1 cellular context compared by ENCODE assay signal in the genomic region with DNA sequence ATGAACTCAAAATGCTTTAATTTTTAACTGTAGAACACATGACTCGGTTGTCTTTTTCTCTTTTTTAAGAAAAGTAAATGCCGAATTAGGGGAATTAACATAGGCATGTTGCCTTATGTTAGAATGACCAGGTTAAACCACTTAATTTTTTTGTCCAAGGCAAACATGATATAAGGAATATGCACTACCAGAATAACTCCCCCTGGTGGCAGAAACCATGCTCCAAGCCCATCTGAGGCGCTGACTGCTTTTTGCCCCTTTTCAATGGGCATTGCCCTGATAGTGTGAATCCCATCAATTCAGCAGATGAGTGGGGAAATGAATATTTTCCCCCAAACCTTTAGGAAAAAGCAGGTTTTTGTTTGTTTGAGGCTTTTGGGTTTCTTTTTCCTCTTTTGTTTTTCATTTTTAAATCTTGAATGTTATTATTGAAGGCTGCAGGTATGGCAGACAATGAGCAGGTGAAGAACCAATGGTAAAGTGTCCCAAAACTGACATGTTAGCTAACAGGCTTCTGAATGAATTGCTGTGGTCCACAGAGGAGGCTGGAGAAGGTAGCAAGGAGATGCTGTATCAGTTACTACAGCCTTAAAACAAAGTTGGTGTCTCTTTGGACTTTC.
TF ChIP-seq lines count a peak whose summit lies in the region.

No MANE protein-coding gene starts in this region.

TF ChIP-seq in GM23338, 12 proteins besides CTCF, POLR2A, EP300 and RAD21 (continued from another document):
- TF ChIP-seq, protein P1, sequence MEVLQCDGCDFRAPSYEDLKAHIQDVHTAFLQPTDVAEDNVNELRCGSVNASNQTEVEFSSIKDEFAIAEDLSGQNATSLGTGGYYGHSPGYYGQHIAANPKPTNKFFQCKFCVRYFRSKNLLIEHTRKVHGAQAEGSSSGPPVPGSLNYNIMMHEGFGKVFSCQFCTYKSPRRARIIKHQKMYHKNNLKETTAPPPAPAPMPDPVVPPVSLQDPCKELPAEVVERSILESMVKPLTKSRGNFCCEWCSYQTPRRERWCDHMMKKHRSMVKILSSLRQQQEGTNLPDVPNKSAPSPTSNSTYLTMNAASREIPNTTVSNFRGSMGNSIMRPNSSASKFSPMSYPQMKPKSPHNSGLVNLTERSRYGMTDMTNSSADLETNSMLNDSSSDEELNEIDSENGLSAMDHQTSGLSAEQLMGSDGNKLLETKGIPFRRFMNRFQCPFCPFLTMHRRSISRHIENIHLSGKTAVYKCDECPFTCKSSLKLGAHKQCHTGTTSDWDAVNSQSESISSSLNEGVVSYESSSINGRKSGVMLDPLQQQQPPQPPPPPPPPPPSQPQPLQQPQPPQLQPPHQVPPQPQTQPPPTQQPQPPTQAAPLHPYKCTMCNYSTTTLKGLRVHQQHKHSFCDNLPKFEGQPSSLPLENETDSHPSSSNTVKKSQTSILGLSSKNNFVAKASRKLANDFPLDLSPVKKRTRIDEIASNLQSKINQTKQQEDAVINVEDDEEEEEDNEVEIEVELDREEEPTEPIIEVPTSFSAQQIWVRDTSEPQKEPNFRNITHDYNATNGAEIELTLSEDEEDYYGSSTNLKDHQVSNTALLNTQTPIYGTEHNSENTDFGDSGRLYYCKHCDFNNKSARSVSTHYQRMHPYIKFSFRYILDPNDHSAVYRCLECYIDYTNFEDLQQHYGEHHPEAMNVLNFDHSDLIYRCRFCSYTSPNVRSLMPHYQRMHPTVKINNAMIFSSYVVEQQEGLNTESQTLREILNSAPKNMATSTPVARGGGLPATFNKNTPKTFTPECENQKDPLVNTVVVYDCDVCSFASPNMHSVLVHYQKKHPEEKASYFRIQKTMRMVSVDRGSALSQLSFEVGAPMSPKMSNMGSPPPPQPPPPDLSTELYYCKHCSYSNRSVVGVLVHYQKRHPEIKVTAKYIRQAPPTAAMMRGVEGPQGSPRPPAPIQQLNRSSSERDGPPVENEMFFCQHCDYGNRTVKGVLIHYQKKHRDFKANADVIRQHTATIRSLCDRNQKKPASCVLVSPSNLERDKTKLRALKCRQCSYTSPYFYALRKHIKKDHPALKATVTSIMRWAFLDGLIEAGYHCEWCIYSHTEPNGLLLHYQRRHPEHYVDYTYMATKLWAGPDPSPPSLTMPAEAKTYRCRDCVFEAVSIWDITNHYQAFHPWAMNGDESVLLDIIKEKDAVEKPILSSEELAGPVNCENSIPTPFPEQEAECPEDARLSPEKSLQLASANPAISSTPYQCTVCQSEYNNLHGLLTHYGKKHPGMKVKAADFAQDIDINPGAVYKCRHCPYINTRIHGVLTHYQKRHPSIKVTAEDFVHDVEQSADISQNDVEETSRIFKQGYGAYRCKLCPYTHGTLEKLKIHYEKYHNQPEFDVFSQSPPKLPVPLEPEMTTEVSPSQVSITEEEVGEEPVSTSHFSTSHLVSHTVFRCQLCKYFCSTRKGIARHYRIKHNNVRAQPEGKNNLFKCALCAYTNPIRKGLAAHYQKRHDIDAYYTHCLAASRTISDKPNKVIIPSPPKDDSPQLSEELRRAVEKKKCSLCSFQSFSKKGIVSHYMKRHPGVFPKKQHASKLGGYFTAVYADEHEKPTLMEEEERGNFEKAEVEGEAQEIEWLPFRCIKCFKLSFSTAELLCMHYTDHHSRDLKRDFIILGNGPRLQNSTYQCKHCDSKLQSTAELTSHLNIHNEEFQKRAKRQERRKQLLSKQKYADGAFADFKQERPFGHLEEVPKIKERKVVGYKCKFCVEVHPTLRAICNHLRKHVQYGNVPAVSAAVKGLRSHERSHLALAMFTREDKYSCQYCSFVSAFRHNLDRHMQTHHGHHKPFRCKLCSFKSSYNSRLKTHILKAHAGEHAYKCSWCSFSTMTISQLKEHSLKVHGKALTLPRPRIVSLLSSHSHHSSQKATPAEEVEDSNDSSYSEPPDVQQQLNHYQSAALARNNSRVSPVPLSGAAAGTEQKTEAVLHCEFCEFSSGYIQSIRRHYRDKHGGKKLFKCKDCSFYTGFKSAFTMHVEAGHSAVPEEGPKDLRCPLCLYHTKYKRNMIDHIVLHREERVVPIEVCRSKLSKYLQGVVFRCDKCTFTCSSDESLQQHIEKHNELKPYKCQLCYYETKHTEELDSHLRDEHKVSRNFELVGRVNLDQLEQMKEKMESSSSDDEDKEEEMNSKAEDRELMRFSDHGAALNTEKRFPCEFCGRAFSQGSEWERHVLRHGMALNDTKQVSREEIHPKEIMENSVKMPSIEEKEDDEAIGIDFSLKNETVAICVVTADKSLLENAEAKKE (CRISPR knock-in tag; IDR thresholded peaks at IDR 0.05), result no peak
- TF ChIP-seq ZNF114 (CRISPR knock-in tag; IDR thresholded peaks at IDR 0.05), result no peak
- no peak for TF ChIP-seq CREB1 (CRISPR knock-in tag; IDR thresholded peaks at IDR 0.05; ENCODE audit: low read depth)
